In the genomic region with DNA sequence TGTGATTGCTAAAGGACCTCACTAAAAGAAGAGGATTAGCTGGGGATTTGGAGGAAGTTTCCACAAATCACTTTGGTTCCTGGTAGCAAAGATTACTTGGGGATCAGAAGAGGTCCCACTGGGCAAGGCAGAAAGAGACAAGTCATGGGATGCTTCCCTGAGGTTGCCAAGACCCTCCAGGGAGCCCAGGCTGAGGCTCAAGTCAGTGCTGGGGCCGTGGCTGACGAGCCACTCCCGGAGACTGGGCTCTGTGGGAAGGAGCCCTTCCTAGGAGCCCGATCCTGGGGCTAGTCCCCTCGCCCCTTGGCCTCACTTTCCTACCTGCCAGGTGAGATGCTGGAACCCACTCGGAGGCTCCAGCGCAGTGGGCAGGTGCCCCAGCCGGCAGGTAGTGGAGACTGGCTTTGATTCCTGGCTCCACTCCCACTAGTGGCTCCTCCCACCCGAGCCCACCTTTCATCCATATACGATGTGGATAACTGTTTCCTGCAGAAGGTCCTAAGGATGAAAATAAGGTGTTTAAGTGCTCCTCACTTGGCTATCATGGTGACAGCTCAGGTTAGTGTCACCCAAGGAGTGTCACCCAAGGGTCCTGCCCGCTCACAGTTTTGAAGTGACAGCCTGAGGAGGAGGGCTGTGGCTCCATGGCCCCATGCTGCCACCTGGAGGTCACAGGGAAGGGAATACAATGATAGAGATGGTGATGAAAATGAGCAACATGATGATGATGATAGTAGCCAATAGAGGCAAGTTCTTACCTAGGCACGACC, we compare ENCODE assay signal across 7 cellular contexts.
DNase-seq lines count a peak whose midpoint lies in the region; ATAC-seq and TF ChIP-seq lines count a peak whose summit lies in the region.

No MANE protein-coding gene starts in this region.

- intact Hi-C loops in heart left ventricle (cut with DNase I), result loop anchor here (1.0 to 10.0 kb wide), 20 partner anchors 222 to 614 kb away; a partner anchor contains a TSS

- no peak overlapping the region for H3K27ac Mint-ChIP-seq in activated naive CD8-positive, alpha-beta T cell treated with anti-CD3 and anti-CD28 coated beads for 36 hours

- peak; percentile 75 to 96 (median 89) for TF ChIP-seq CTCF in heart left ventricle (IDR thresholded peaks at IDR 0.05)
- peak; percentile 81 for TF ChIP-seq CTCF in retinal pigment epithelial cell (conservative IDR thresholded peaks at IDR 0.05; ENCODE audit: low read depth, low read length)

- WGBS in heart left ventricle, 4 donors, result 47 to 61% (median 52%) methylated on average over 11 to 12 of the region's 12 CpGs

- H3K27ac ChIP-seq in heart left ventricle, result peak overlapping the region in 5 of 12 donors; percentile 5 to 41 (median 31)

- no peak for TF ChIP-seq POLR2A in heart left ventricle (IDR thresholded peaks at IDR 0.05)

- H3K4me1 Mint-ChIP-seq in activated naive CD8-positive, alpha-beta T cell treated with anti-CD3 and anti-CD28 coated beads for 36 hours, result no peaks in the 10 kb centered on the region

- H3K36me3 ChIP-seq in heart left ventricle, result no peaks in the 10 kb centered on the region

- no peaks in the 10 kb centered on the region for H3K27me3 Mint-ChIP-seq in activated naive CD8-positive, alpha-beta T cell treated with anti-CD3 and anti-CD28 coated beads for 36 hours

- H3K36me3 Mint-ChIP-seq in activated naive CD8-positive, alpha-beta T cell treated with anti-CD3 and anti-CD28 coated beads for 36 hours, result peaks cover 4% of the 10 kb centered on the region

- peaks cover 19% of the 10 kb centered on the region for H3K9me3 Mint-ChIP-seq in activated naive CD8-positive, alpha-beta T cell treated with anti-CD3 and anti-CD28 coated beads for 36 hours

- peaks cover 0 to 39% (median 18%) of the 10 kb centered on the region in 12 donors for H3K4me1 ChIP-seq in heart left ventricle

- ATAC-seq in GM18498 (IDR thresholded peaks at IDR 0.05; ENCODE audit: unreplicated experiment) (peak; percentile 52), heart left ventricle (peak; percentile 57 to 77 (median 74)), HG03457 (IDR thresholded peaks at IDR 0.05; ENCODE audit: unreplicated experiment) (no peak)

- DNase-seq in NAMALWA (ENCODE audit: low spot score) (peak; percentile 86), SKM-1 treated with dmso at 0.1 percent for 144 hours (lab: John Stamatoyannopoulos, UW; ENCODE audit: unreplicated experiment) (peak; percentile 61), heart left ventricle (peak; percentile 73 to 88 (median 77)), retinal pigment epithelial cell (ENCODE audit: low read depth) (peak; percentile 20)
- peak; percentile 72 for DNase-seq in activated naive CD8-positive, alpha-beta T cell treated with anti-CD3 and anti-CD28 coated beads for 36 hours

- H3K4me3 ChIP-seq in heart left ventricle (no peak overlapping the region), retinal pigment epithelial cell (ENCODE audit: low read length) (no peak overlapping the region)

- H3K27me3 ChIP-seq in heart left ventricle, result no peaks in the 10 kb centered on the region

- H3K4me3 Mint-ChIP-seq in activated naive CD8-positive, alpha-beta T cell treated with anti-CD3 and anti-CD28 coated beads for 36 hours, result no peak overlapping the region

- peaks cover 0 to 18% (median 10%) of the 10 kb centered on the region in 12 donors for H3K9me3 ChIP-seq in heart left ventricle

Comparison
In these comparisons a context has a peak if more than half of its experiments do, and no peak if none do; other contexts are left out.
1. DNase-seq: peak in every context shown above with its lines; median percentile 86 in NAMALWA; 77 in heart left ventricle; 72 in activated naive CD8-positive, alpha-beta T cell treated with anti-CD3 and anti-CD28 coated beads for 36 hours; 61 in SKM-1 treated with dmso at 0.1 percent for 144 hours; 20 in retinal pigment epithelial cell.